In the genomic region with DNA sequence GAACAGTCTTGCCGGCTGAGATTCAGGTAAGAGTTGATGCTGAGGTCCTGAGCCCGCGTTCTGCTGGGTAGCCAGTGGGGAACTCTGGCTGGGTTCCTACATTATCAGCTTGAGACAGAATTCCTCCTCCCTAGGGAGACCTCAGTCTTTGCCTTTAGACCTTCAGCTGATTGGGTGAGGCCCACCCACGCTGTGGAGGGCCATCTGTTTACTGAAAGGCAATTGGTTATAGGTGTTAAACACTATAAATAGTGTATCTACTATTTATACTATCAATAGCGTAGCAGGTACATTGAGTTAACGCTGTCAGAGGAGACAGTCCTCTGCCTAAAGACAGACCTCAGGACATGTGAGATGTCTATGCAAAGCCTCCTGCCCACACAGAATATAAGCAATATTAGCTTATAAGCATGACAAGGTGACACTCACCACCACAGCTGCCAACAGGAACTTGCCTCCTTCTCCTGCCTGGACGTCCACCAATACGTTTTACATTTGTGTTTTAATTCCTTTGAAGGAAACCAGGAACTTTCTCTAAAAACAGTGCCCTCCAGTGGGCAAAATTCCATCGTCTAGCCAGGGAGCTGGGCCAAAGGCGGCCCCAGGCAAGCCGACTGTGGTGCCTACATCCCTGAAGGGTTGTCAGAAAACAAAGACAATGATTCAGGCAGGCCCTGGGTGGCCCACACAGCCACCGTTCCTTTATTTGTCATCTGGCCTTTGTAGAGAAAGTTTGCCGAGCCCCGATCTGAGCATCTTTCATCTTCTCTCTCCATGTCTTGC, we compare ENCODE assay signal across 8 cellular contexts. TPM values are rescaled to one million over a fixed set of nuclear protein-coding genes. Genes with fewer than 3 reads are reported as not detected.
DNase-seq lines count a peak whose midpoint lies in the region; FAIRE-seq and TF ChIP-seq lines count a peak whose summit lies in the region.

No MANE protein-coding gene starts in this region.

- H3K27ac ChIP-seq in brain microvascular endothelial cell (no peak overlapping the region), neuronal stem cell (replicated peaks; ENCODE audit: low read length) (no peak overlapping the region)

- no peak overlapping the region for H2BK15ac ChIP-seq in neuronal stem cell (ENCODE audit: low read length)

- in situ Hi-C loops in brain microvascular endothelial cell (cut with HindIII; ENCODE audit: low pct_ligation_motif_present, low sequenced_read_pairs) = no loop called here

- no peak overlapping the region for H2BK120ac ChIP-seq in neuronal stem cell (ENCODE audit: low read depth, low read length)

- H3K27me3 ChIP-seq in brain microvascular endothelial cell (replicated peaks) (peaks cover 23% of the 10 kb centered on the region), neuronal stem cell (ENCODE audit: control insufficient read depth in 3 of 3, insufficient read depth in 3 of 3, low read depth in 1 of 3, low read length in 3 of 3) (peaks cover 0 to 70% (median 2%) of the 10 kb centered on the region in 3 experiments)

- no peaks in the 10 kb centered on the region for H3K79me1 ChIP-seq in neuronal stem cell (ENCODE audit: low read depth, low read length)

- H2BK12ac ChIP-seq in neuronal stem cell (ENCODE audit: low read length) = no peak overlapping the region

- no peak overlapping the region for H3K9ac ChIP-seq in neuronal stem cell (ENCODE audit: low read depth, low read length, poor library complexity)

- H2AFZ ChIP-seq in neuronal stem cell (ENCODE audit: low read length) = no peak overlapping the region

- no peak overlapping the region for H3K18ac ChIP-seq in neuronal stem cell (ENCODE audit: low read length)

- H3K4me1 ChIP-seq in neuronal stem cell (ENCODE audit: control insufficient read depth in 2 of 2, insufficient read depth in 1 of 2, low read depth in 1 of 2, low read length in 2 of 2) = peaks cover 0 to 2% of the 10 kb centered on the region in 2 donors

- TF ChIP-seq POLR2A in GM12892 (IDR thresholded peaks at IDR 0.05; ENCODE audit: low read depth, low read length) = no peak

- H2BK5ac ChIP-seq in neuronal stem cell (ENCODE audit: low read length) = no peak overlapping the region

- no peak overlapping the region for H4K8ac ChIP-seq in neuronal stem cell (ENCODE audit: low read depth, low read length)

- TF ChIP-seq CTCF in LNCAP (IDR thresholded peaks at IDR 0.05) = peak; percentile 38
- peak; percentile 63 for TF ChIP-seq CTCF in brain microvascular endothelial cell (IDR thresholded peaks at IDR 0.05; ENCODE audit: low read depth, low read length, missing control alignments)

- no CpG with 5 or more reads among the region's 14 CpGs for WGBS in neuronal stem cell (ENCODE audit: extremely low coverage in 2 of 2, insufficient read length in 2 of 2, insufficient replicate concordance in 1 of 2), 2 donors

- H3K4ac ChIP-seq in neuronal stem cell (ENCODE audit: low read length) = no peak overlapping the region

- H3K4me2 ChIP-seq in neuronal stem cell (ENCODE audit: insufficient read depth, low read length, poor library complexity, severe bottlenecking) = no peak overlapping the region

- H3K36me3 ChIP-seq in brain microvascular endothelial cell (replicated peaks) (no peaks in the 10 kb centered on the region), neuronal stem cell (replicated peaks in 1 of 2; ENCODE audit: control insufficient read depth in 2 of 2, insufficient read depth in 2 of 2, low read length in 2 of 2) (no peaks in the 10 kb centered on the region)

- FAIRE-seq in GM12892 (lab: Jason Lieb, UNC) = no peak

- peak overlapping the region; percentile 27 for H2AK5ac ChIP-seq in neuronal stem cell (ENCODE audit: low read depth, low read length)

- peak; percentile 52 for DNase-seq in ELR (ENCODE audit: low read depth)
- DNase-seq in brain microvascular endothelial cell = peak; percentile 18
- no peak for DNase-seq in neuronal stem cell (ENCODE audit: low spot score)
- no peak for DNase-seq in stimulated activated CD4-positive, alpha-beta T cell treated with anti-CD3 and anti-CD28 coated beads, Interleukin-4, amount 100 ng/mL, for 4 hours
- DNase-seq in GM12892 (ENCODE audit: insufficient read length) = no peak
- DNase-seq in stimulated activated CD4-positive, alpha-beta T cell treated with anti-CD3 and anti-CD28 coated beads, Interleukin-12 subunit alpha, Interleukin-12 subunit beta, amount 100 ng/mL, for 4 hours = no peak
- no peak for DNase-seq in NK-92 (lab: John Stamatoyannopoulos, UW; ENCODE audit: unreplicated experiment)

- H3K4me3 ChIP-seq in brain microvascular endothelial cell (ENCODE audit: low read depth, low read length) (no peak overlapping the region), neuronal stem cell (ENCODE audit: low read length in 2 of 2) (no peak overlapping the region)

- no peak overlapping the region for H3K23ac ChIP-seq in neuronal stem cell (ENCODE audit: low read depth, low read length, poor library complexity)

- no peak overlapping the region for H4K91ac ChIP-seq in neuronal stem cell (ENCODE audit: low read depth, low read length, poor library complexity)

- peaks cover 0 to 6% of the 10 kb centered on the region in 2 donors for H3K9me3 ChIP-seq in neuronal stem cell (replicated peaks in 1 of 2; ENCODE audit: control insufficient read depth in 2 of 2, insufficient read depth in 1 of 2, low read depth in 1 of 2, low read length in 2 of 2)

- H3K14ac ChIP-seq in neuronal stem cell (ENCODE audit: low read length) = no peak overlapping the region

RNA-seq across cellular contexts. Expression of a gene that starts 58.8 kb away (rescaled TPM):
- polyA plus RNA-seq in neuronal stem cell (2013, experiment 1 of 2) = 183 TPM
- 199 TPM for polyA plus RNA-seq in neuronal stem cell (2013, experiment 2 of 2)
- 72.0 TPM for polyA plus RNA-seq in GM12892 (2012; ENCODE audit: missing spikeins)

Comparison
In these comparisons a context has a peak if more than half of its experiments do, and no peak if none do; other contexts are left out.
1. DNase-seq: peak in ELR (single experiment) and brain microvascular endothelial cell (single experiment); none in neuronal stem cell (single experiment), stimulated activated CD4-positive, alpha-beta T cell treated with anti-CD3 and anti-CD28 coated beads, Interleukin-4, amount 100 ng/mL, for 4 hours (0 of 2), GM12892 (single experiment), stimulated activated CD4-positive, alpha-beta T cell treated with anti-CD3 and anti-CD28 coated beads, Interleukin-12 subunit alpha, Interleukin-12 subunit beta, amount 100 ng/mL, for 4 hours (single experiment) and NK-92 (single experiment).